In genomic region chr4:54289316-54289715, GRCh38 we compare ENCODE assay signal across 1 cellular context.
TF ChIP-seq lines count a peak whose summit lies in the region.

No MANE protein-coding gene starts in this region.

TF ChIP-seq in K562, 482 proteins besides CTCF, POLR2A, EP300 and RAD21 (continued from another document):
- TF ChIP-seq, protein P1, sequence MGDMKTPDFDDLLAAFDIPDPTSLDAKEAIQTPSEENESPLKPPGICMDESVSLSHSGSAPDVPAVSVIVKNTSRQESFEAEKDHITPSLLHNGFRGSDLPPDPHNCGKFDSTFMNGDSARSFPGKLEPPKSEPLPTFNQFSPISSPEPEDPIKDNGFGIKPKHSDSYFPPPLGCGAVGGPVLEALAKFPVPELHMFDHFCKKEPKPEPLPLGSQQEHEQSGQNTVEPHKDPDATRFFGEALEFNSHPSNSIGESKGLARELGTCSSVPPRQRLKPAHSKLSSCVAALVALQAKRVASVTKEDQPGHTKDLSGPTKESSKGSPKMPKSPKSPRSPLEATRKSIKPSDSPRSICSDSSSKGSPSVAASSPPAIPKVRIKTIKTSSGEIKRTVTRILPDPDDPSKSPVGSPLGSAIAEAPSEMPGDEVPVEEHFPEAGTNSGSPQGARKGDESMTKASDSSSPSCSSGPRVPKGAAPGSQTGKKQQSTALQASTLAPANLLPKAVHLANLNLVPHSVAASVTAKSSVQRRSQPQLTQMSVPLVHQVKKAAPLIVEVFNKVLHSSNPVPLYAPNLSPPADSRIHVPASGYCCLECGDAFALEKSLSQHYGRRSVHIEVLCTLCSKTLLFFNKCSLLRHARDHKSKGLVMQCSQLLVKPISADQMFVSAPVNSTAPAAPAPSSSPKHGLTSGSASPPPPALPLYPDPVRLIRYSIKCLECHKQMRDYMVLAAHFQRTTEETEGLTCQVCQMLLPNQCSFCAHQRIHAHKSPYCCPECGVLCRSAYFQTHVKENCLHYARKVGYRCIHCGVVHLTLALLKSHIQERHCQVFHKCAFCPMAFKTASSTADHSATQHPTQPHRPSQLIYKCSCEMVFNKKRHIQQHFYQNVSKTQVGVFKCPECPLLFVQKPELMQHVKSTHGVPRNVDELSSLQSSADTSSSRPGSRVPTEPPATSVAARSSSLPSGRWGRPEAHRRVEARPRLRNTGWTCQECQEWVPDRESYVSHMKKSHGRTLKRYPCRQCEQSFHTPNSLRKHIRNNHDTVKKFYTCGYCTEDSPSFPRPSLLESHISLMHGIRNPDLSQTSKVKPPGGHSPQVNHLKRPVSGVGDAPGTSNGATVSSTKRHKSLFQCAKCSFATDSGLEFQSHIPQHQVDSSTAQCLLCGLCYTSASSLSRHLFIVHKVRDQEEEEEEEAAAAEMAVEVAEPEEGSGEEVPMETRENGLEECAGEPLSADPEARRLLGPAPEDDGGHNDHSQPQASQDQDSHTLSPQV (IDR thresholded peaks at IDR 0.05) = no peak
- peak; percentile 73 for TF ChIP-seq SOX6 (IDR thresholded peaks at IDR 0.05)
- TF ChIP-seq, protein P2, sequence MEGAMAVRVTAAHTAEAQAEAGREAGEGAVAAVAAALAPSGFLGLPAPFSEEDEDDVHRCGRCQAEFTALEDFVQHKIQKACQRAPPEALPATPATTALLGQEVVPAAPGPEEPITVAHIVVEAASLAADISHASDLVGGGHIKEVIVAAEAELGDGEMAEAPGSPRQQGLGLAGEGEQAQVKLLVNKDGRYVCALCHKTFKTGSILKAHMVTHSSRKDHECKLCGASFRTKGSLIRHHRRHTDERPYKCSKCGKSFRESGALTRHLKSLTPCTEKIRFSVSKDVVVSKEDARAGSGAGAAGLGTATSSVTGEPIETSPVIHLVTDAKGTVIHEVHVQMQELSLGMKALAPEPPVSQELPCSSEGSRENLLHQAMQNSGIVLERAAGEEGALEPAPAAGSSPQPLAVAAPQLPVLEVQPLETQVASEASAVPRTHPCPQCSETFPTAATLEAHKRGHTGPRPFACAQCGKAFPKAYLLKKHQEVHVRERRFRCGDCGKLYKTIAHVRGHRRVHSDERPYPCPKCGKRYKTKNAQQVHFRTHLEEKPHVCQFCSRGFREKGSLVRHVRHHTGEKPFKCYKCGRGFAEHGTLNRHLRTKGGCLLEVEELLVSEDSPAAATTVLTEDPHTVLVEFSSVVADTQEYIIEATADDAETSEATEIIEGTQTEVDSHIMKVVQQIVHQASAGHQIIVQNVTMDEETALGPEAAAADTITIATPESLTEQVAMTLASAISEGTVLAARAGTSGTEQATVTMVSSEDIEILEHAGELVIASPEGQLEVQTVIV (CRISPR knock-in tag; IDR thresholded peaks at IDR 0.05; ENCODE audit: borderline replicate concordance) = no peak
- TF ChIP-seq TAL1 (IDR thresholded peaks at IDR 0.05) = peak; percentile 38; the same call in 1 of the 2 replicates
